Comparison of ENCODE assay signal across 8 cellular contexts in genomic region chr7:87876040-87876758, GRCh38.
DNase-seq lines count a peak whose midpoint lies in the region; FAIRE-seq and TF ChIP-seq lines count a peak whose summit lies in the region.

Gene DBF4, plus strand, starts transcription at chr7:87876493. Its CDS starts 240 bp downstream, at chr7:87876733.
Gene SLC25A40, minus strand, starts transcription at chr7:87876360. Its CDS starts 17,633 bp downstream, at chr7:87858727.

- peaks cover 32% of the 10 kb centered on the region for H3K9me3 Mint-ChIP-seq in nephron progenitor cell
- peaks cover 14% of the 10 kb centered on the region for H3K9me3 Mint-ChIP-seq in stimulated activated naive CD8-positive, alpha-beta T cell treated with anti-CD3 and anti-CD28 coated beads, Interleukin-15, Interleukin-2, amounts not matched to agents 100 ng/mL and 50 ng/mL, for 24 hours

- H3K27ac ChIP-seq in MM.1S (ENCODE audit: low read length): peak within 1 kb of the TSS; percentile 94

- no peaks in the 10 kb centered on the region; the same call in 1 of the 2 replicates for H4K20me1 ChIP-seq in MM.1S (ENCODE audit: insufficient read depth, low read length)

- H3K4me3 Mint-ChIP-seq in nephron progenitor cell: peak within 1 kb of the TSS; percentile 98
- H3K4me3 Mint-ChIP-seq in stimulated activated naive CD8-positive, alpha-beta T cell treated with anti-CD3 and anti-CD28 coated beads, Interleukin-15, Interleukin-2, amounts not matched to agents 100 ng/mL and 50 ng/mL, for 24 hours: peak within 1 kb of the TSS; percentile 89

- peak within 1 kb of the TSS; percentile 90 for H3K9ac ChIP-seq in MM.1S (ENCODE audit: low read length)

- DNase-seq in HCEC 1CT (peak; percentile 95), MM.1S (peak; percentile 97), SHP77 treated with DMSO at 0.1 percent for 48 hours (lab: John Stamatoyannopoulos, UW) (peak; percentile 77), fibroblast of the conjunctiva (ENCODE audit: low read depth) (peak; percentile 88), nephron progenitor cell (peak; percentile 97)
- DNase-seq in activated effector memory CD4-positive, alpha-beta T cell treated with anti-CD3 and anti-CD28 coated beads, Interleukin-2, amount 50 U/mL, for 16 hours: peak; percentile 97

- H3K27me3 ChIP-seq in MM.1S (replicated peaks; ENCODE audit: insufficient read depth, low read length): no peaks in the 10 kb centered on the region

- H3K9me3 ChIP-seq in MM.1S (replicated peaks; ENCODE audit: insufficient read depth, low read length): no peaks in the 10 kb centered on the region

- TF ChIP-seq CTCF in MM.1S (IDR thresholded peaks at IDR 0.05; ENCODE audit: low read length) (no peak), nephron progenitor cell (IDR thresholded peaks at IDR 0.05) (no peak)

- no peaks in the 10 kb centered on the region for H3K9me2 ChIP-seq in MM.1S (replicated peaks; ENCODE audit: insufficient read depth, low read length)

- peak within 1 kb of the TSS; percentile 84 for H3K4me2 ChIP-seq in MM.1S (ENCODE audit: low read depth, low read length)

- FAIRE-seq in G401.6 (lab: Jason Lieb, UNC): peak; percentile 86

- peaks cover 4% of the 10 kb centered on the region for H3K27me3 Mint-ChIP-seq in nephron progenitor cell (ENCODE audit: low read depth, poor library complexity)
- H3K27me3 Mint-ChIP-seq in stimulated activated naive CD8-positive, alpha-beta T cell treated with anti-CD3 and anti-CD28 coated beads, Interleukin-15, Interleukin-2, amounts not matched to agents 100 ng/mL and 50 ng/mL, for 24 hours: no peaks in the 10 kb centered on the region

- peaks cover 35% of the 10 kb centered on the region for H3K4me1 Mint-ChIP-seq in nephron progenitor cell
- H3K4me1 Mint-ChIP-seq in stimulated activated naive CD8-positive, alpha-beta T cell treated with anti-CD3 and anti-CD28 coated beads, Interleukin-15, Interleukin-2, amounts not matched to agents 100 ng/mL and 50 ng/mL, for 24 hours (ENCODE audit: low read depth): peaks cover 58% of the 10 kb centered on the region

- H3K27ac Mint-ChIP-seq in nephron progenitor cell: peak within 1 kb of the TSS; percentile 99
- H3K27ac Mint-ChIP-seq in stimulated activated naive CD8-positive, alpha-beta T cell treated with anti-CD3 and anti-CD28 coated beads, Interleukin-15, Interleukin-2, amounts not matched to agents 100 ng/mL and 50 ng/mL, for 24 hours: peak within 1 kb of the TSS; percentile 92

- peaks cover 90% of the 10 kb centered on the region for H3K79me2 ChIP-seq in MM.1S (ENCODE audit: low read length)

- H3K36me3 ChIP-seq in MM.1S (replicated peaks; ENCODE audit: insufficient read depth, low read length): peaks cover 1% of the 10 kb centered on the region; the same call in 1 of the 2 replicates

- peak within 1 kb of the TSS; percentile 94 for H3K4me3 ChIP-seq in MM.1S (ENCODE audit: low read length)

- H3K4me1 ChIP-seq in MM.1S (ENCODE audit: low read length): peaks cover 5% of the 10 kb centered on the region; the same call in 1 of the 2 replicates

- peak within 1 kb of the TSS; percentile 96 for H2AFZ ChIP-seq in MM.1S (ENCODE audit: low read length)

- H3F3A ChIP-seq in MM.1S (ENCODE audit: insufficient read depth, low read length): peaks cover 20% of the 10 kb centered on the region

- H3K36me3 Mint-ChIP-seq in nephron progenitor cell (ENCODE audit: low read depth): peaks cover 55% of the 10 kb centered on the region
- peaks cover 58% of the 10 kb centered on the region for H3K36me3 Mint-ChIP-seq in stimulated activated naive CD8-positive, alpha-beta T cell treated with anti-CD3 and anti-CD28 coated beads, Interleukin-15, Interleukin-2, amounts not matched to agents 100 ng/mL and 50 ng/mL, for 24 hours (ENCODE audit: low read depth)

Comparison
In these comparisons a context has a peak if more than half of its experiments do, and no peak if none do; other contexts are left out.
1. Peak in every context shown above with its lines: DNase-seq, H3K4me3 ChIP-seq and H3K27ac ChIP-seq.